Comparison of ENCODE assay signal across 9 cellular contexts in the genomic region with DNA sequence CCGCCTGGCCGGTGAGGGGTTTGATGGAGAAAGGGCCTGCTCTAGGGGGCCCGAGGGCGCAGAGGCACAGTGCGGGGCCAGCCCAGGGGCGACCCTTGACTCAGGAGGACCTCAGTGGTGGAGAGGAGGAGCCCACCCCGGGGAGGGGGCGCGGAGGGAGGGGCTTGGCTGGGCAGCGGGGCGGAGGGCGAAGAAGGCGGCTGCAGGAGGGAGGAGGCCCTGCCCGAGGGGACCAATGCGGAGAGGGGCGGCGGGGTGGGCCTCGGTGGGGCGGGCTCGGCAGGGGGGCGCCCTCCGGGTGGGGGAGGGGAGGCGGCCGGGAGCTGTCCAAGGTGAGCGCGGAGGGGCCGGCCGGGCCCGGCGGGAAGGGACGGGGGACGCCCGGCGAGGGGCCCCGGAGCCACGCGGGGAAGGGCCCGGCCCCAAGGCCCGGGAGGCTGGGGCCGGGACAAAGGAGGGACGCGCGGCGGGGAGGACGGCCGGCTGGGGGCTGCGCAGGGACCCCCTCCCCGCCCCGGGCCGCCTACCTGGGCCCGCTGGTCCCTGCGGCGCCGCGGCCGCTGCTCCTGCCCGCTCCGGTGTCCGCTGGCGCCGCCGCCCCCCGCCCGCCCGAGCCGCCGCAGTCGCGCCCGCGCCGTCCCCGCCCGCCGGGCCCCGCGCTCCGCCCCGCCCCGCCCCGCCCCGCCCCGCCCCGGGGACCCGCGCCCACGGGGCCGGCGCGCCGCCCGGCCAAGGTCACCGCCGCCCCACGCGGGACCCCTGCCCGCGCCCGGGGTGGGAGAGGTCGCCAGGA. TPM values are rescaled to one million over a fixed set of nuclear protein-coding genes. Genes with fewer than 3 reads are reported as not detected.
DNase-seq lines count a peak whose midpoint lies in the region; ATAC-seq, FAIRE-seq and TF ChIP-seq lines count a peak whose summit lies in the region.
"Had no signal": no experiment of that assay in that cellular context is flagged by ENCODE, and none has a peak within 500 bp of the region (broad histone marks: within the 10 kb centered on the region; RNA-seq: fewer than 3 reads in every experiment).

A gene with protein sequence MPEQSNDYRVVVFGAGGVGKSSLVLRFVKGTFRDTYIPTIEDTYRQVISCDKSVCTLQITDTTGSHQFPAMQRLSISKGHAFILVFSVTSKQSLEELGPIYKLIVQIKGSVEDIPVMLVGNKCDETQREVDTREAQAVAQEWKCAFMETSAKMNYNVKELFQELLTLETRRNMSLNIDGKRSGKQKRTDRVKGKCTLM (minus strand): TSS at position 596 of the 793 bp plus-strand sequence. CDS start 3,566 bp downstream, outside the sequence.

- no peak for TF ChIP-seq POLR2A in HepG2 (IDR thresholded peaks at IDR 0.05; ENCODE audit: insufficient read depth in 1 of 2, low read depth in 2 of 2, low read length in 2 of 2)
- no peak for TF ChIP-seq POLR2A in right lobe of liver (IDR thresholded peaks at IDR 0.05)
- TF ChIP-seq POLR2A in vagina (IDR thresholded peaks at IDR 0.05), result no peak

- H3K4me1 ChIP-seq in HepG2 (ENCODE audit: insufficient read depth, low read length), result peaks cover 35% of the 10 kb centered on the region
- H3K4me1 ChIP-seq in right lobe of liver, result no peaks in the 10 kb centered on the region
- H3K4me1 ChIP-seq in vagina, result peaks cover 37% of the 10 kb centered on the region

- in situ Hi-C loops in HepG2 (cut with HindIII; ENCODE audit: extremely low pct_ligation_motif_present, low pct_unique_long_range_greater_than_20kb), result no loop called here

- no peak within 1 kb of the TSS for H3K9ac ChIP-seq in HepG2 (ENCODE audit: insufficient read depth, low read depth, low read length)

- H3K4me1 Mint-ChIP-seq in central memory CD8-positive, alpha-beta T cell, result peaks cover 5% of the 10 kb centered on the region
- H3K4me1 Mint-ChIP-seq in memory B cell, result peaks cover 28% of the 10 kb centered on the region

- no peak for FAIRE-seq in HepG2 (lab: Jason Lieb, UNC)

- H3K9me3 Mint-ChIP-seq in central memory CD8-positive, alpha-beta T cell, result peaks cover under 1% of the 10 kb centered on the region
- no peaks in the 10 kb centered on the region for H3K9me3 Mint-ChIP-seq in memory B cell

- TF ChIP-seq CTCF in HepG2 (CRISPR knock-in tag; IDR thresholded peaks at IDR 0.05) (no peak), right lobe of liver (IDR thresholded peaks at IDR 0.05) (no peak), vagina (IDR thresholded peaks at IDR 0.05) (no peak), GM20000 (IDR thresholded peaks at IDR 0.05; ENCODE audit: extremely low read depth, missing control alignments) (no peak)

- H3K36me3 ChIP-seq in HepG2 (replicated peaks in 1 of 2; ENCODE audit: control insufficient read depth in 1 of 2, insufficient read depth in 2 of 2, low read length in 2 of 2) (no peaks in the 10 kb centered on the region), right lobe of liver (no peaks in the 10 kb centered on the region), vagina (no peaks in the 10 kb centered on the region)

- H3K36me3 Mint-ChIP-seq in central memory CD8-positive, alpha-beta T cell (ENCODE audit: insufficient read depth), result no peaks in the 10 kb centered on the region
- peaks cover under 1% of the 10 kb centered on the region for H3K36me3 Mint-ChIP-seq in memory B cell

- no TSS peak for BruUV-seq in HepG2 (replicated peaks; lab: Mats Ljungman, UMichigan)

- 15% methylated on average over 6 of the region's 100 CpGs for WGBS in HepG2 (ENCODE audit: low lambda C conversion rate)
- WGBS in right lobe of liver (ENCODE audit: insufficient coverage, low coverage, low lambda C conversion rate, missing lambda C conversion rate), result 0% methylated on average over 5 of the region's 100 CpGs

- CTCF ChIA-PET in HepG2 (lab: Yijun Ruan, JAX; ENCODE audit: low intra/inter-chr PET ratio, low total read pairs), result no interaction called here

- DNase-seq in HepG2 (ENCODE audit: low spot score), result no peak
- DNase-seq in right lobe of liver, result no peak
- no peak for DNase-seq in central memory CD8-positive, alpha-beta T cell (ENCODE audit: low spot score in 2 of 2)
- DNase-seq in memory B cell (ENCODE audit: low spot score in 2 of 2), result no peak
- no peak for DNase-seq in vagina (ENCODE audit: extremely low spot score in 2 of 2)
- DNase-seq in COR-L47 (lab: John Stamatoyannopoulos, UW), result no peak
- no peak for DNase-seq in dermis blood vessel endothelial cell
- DNase-seq in GM20000 (ENCODE audit: low spot score), result no peak
- DNase-seq: activated CD4-positive, alpha-beta T cell treated with anti-CD3 and anti-CD28 coated beads, Interleukin-2, amount 50 U/mL, for 4 hours had no signal

- peaks cover 32% of the 10 kb centered on the region for H3K27me3 Mint-ChIP-seq in central memory CD8-positive, alpha-beta T cell
- no peaks in the 10 kb centered on the region for H3K27me3 Mint-ChIP-seq in memory B cell

- H4K20me1 ChIP-seq in HepG2 (ENCODE audit: insufficient read depth, low read length), result no peaks in the 10 kb centered on the region

- peak within 1 kb of the TSS; percentile 58 for H3K4me2 ChIP-seq in HepG2 (ENCODE audit: low read depth, low read length)

- no peak for TF ChIP-seq RAD21 in HepG2 (CRISPR knock-in tag; IDR thresholded peaks at IDR 0.05)

- H3K27ac ChIP-seq in HepG2 (ENCODE audit: extremely low read length, insufficient read depth, low read length) (no peak within 1 kb of the TSS), right lobe of liver (no peak within 1 kb of the TSS), vagina (peak within 1 kb of the TSS; percentile 45)

- no peak within 1 kb of the TSS for H3K27ac Mint-ChIP-seq in central memory CD8-positive, alpha-beta T cell (ENCODE audit: low read depth)
- H3K27ac Mint-ChIP-seq in memory B cell, result peak within 1 kb of the TSS; percentile 83

- H2AFZ ChIP-seq in HepG2 (ENCODE audit: low read length), result no peak within 1 kb of the TSS

- POLR2A ChIA-PET in HepG2 (lab: Yijun Ruan, JAX), result no interaction called here

- ATAC-seq in HepG2, result no peak
- no peak for ATAC-seq in right lobe of liver
- ATAC-seq in central memory CD8-positive, alpha-beta T cell (replicated peaks; ENCODE audit: extremely low read depth, poor library complexity, severe bottlenecking), result no peak
- peak; percentile 44 for ATAC-seq in memory B cell (ENCODE audit: low read depth)

- H3K27me3 ChIP-seq in HepG2 (ENCODE audit: control insufficient read depth in 1 of 2, insufficient read depth in 2 of 2, low read length in 2 of 2), result peaks cover 19 to 51% of the 10 kb centered on the region in 2 experiments
- H3K27me3 ChIP-seq in right lobe of liver, result peaks cover 0 to 8% of the 10 kb centered on the region in 2 donors
- H3K27me3 ChIP-seq in vagina, result no peaks in the 10 kb centered on the region

- TF ChIP-seq EP300 in HepG2 (IDR thresholded peaks at IDR 0.05; ENCODE audit: low read depth in 2 of 2, low read length in 2 of 2) (no peak), HepG2 (CRISPR knock-in tag; IDR thresholded peaks at IDR 0.05; ENCODE audit: borderline replicate concordance) (no peak)

- peak within 1 kb of the TSS; percentile 16 for H3K4me3 Mint-ChIP-seq in central memory CD8-positive, alpha-beta T cell
- H3K4me3 Mint-ChIP-seq in memory B cell, result peak within 1 kb of the TSS; percentile 82

- no peaks in the 10 kb centered on the region for H3K9me3 ChIP-seq in HepG2 (ENCODE audit: low read length)
- H3K9me3 ChIP-seq in right lobe of liver, result no peaks in the 10 kb centered on the region
- H3K9me3 ChIP-seq in vagina, result no peaks in the 10 kb centered on the region

- H3K79me2 ChIP-seq in HepG2 (ENCODE audit: insufficient read depth, low read length), result no peaks in the 10 kb centered on the region

- intact Hi-C loops in HepG2 (cut with micrococcal nuclease; ENCODE audit: unreplicated experiment), result no loop called here
- intact Hi-C loops in right lobe of liver (cut with DNase I), result no loop called here
- intact Hi-C loops in vagina (cut with DNase I), result no loop called here

- H3K4me3 ChIP-seq in HepG2 (replicated peaks in 1 of 3; ENCODE audit: insufficient read depth in 1 of 3, low read depth in 2 of 3, low read length in 3 of 3), result peak within 1 kb of the TSS; percentile 49 to 73 (median 55); a peak in 5 of 6 replicates
- no peak within 1 kb of the TSS for H3K4me3 ChIP-seq in right lobe of liver
- H3K4me3 ChIP-seq in vagina, result peak within 1 kb of the TSS; percentile 38 to 44

TF ChIP-seq in HepG2, 621 proteins besides CTCF, POLR2A, EP300 and RAD21 (continues in another document):
- TF ChIP-seq PCBP1 (IDR thresholded peaks at IDR 0.05; ENCODE audit: borderline replicate concordance, low read depth, low read length), result 0 out of 2 replicates have a peak, but pooled peaks have one; percentile 11

RNA-seq across cellular contexts. Expression of the gene that starts here (rescaled TPM):
- total RNA-seq in HepG2 (2016; rRNA removed; fragmentation: Illumina TruSeq; extraction: Trizol) (0.97 and 1.2 TPM in 2 replicates), right lobe of liver (1 to 10 TPM in 1 of 6 experiments, under 1 TPM in 1, not detected in 4; 0.19 to 1.6 TPM), vagina (2.0 TPM), dermis blood vessel endothelial cell (0.23 and 0.51 TPM in 2 replicates)
- 0.61 and 0.62 TPM in 2 replicates for total RNA-seq in HepG2 (2016; cell fraction: cytosol; rRNA removed; fragmentation: Illumina TruSeq; extraction: Trizol; ENCODE audit: low read depth)
- total RNA-seq in HepG2 (2016; cell fraction: insoluble cytoplasmic fraction; rRNA removed; fragmentation: Illumina TruSeq; extraction: Trizol), result 1.0 and 1.1 TPM in 2 replicates
- total RNA-seq in HepG2 (2016; cell fraction: membrane; rRNA removed; fragmentation: Illumina TruSeq; extraction: Trizol), result 1.3 and 1.6 TPM in 2 replicates
- 0.56 and 0.94 TPM in 2 replicates for total RNA-seq in HepG2 (2016; cell fraction: nucleus; rRNA removed; fragmentation: Illumina TruSeq; extraction: Trizol)
- 1.8 and 2.9 TPM in 2 replicates for polyA plus RNA-seq in HepG2 (2011; rRNA removed)
- polyA plus RNA-seq in HepG2 (2011; cell fraction: cytosol; rRNA removed), result 1.7 and 2.2 TPM in 2 replicates
- 2.6 and 3.2 TPM in 2 replicates for polyA plus RNA-seq in HepG2 (2011; cell fraction: nucleus; rRNA removed)
- 1.3 and 1.7 TPM in 2 replicates for polyA plus RNA-seq in HepG2 (2012)
- 0.97 and 1.5 TPM in 2 replicates for polyA plus RNA-seq in HepG2 (2016; cell fraction: cytosol; fragmentation: Illumina TruSeq; extraction: Trizol; ENCODE audit: low read depth)
- 1.7 and 2.5 TPM in 2 replicates for polyA plus RNA-seq in HepG2 (2016; cell fraction: insoluble cytoplasmic fraction; fragmentation: Illumina TruSeq; extraction: Trizol; ENCODE audit: low read depth)
- polyA plus RNA-seq in HepG2 (2016; cell fraction: membrane; fragmentation: Illumina TruSeq; extraction: Trizol; ENCODE audit: low read depth), result 1.8 and 1.9 TPM in 2 replicates
- 1.9 and 2.0 TPM in 2 replicates for polyA plus RNA-seq in HepG2 (2016; cell fraction: nucleus; fragmentation: Illumina TruSeq; extraction: Trizol; ENCODE audit: insufficient read depth, low read depth)
- 0.35 and 2.3 TPM in 2 replicates for polyA minus RNA-seq in HepG2 (2011; rRNA and poly(A)+ RNA removed; ENCODE audit: low replicate concordance)
- polyA minus RNA-seq in HepG2 (2011; cell fraction: cytosol; rRNA and poly(A)+ RNA removed), result 1.7 and 1.8 TPM in 2 replicates
- 0.64 and 0.75 TPM in 2 replicates for polyA minus RNA-seq in HepG2 (2011; cell fraction: nucleus; rRNA and poly(A)+ RNA removed)

Comparison
In these comparisons a context has a peak if more than half of its experiments do, and no peak if none do; other contexts are left out.
1. H3K4me3 ChIP-seq: peak in HepG2 (3 of 3) and vagina (2 of 2); none in right lobe of liver (0 of 3).